In the genomic region with DNA sequence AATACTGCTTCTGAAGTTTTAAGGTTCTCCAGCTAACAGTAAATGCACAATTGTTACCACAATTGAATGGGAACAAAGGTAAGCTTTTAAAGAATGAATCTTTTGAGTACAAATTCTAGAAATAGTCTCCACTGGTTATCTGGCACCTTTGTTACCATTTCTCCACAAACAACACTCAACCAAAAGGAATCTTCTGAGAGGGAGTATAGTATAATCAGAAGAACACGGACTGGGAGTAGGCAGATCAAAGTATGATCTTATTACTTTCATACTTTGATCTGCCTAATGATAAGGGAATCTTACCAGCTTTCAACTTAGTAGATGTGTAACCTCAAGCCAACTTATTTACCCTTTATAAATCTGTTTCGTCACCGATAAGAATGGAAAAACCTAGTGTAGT, we compare ENCODE assay signal across 9 cellular contexts. TPM values are rescaled to one million over a fixed set of nuclear protein-coding genes. Genes with fewer than 3 reads are reported as not detected.
DNase-seq lines count a peak whose midpoint lies in the region; ATAC-seq and TF ChIP-seq lines count a peak whose summit lies in the region.
"Had no signal": no experiment of that assay in that cellular context is flagged by ENCODE, and none has a peak within 500 bp of the region (broad histone marks: within the 10 kb centered on the region; RNA-seq: fewer than 3 reads in every experiment).

No MANE protein-coding gene starts in this region.

- H3K36me3 ChIP-seq in GM23248 (ENCODE audit: low read depth) (no peaks in the 10 kb centered on the region), SJSA1 (peaks cover 56% of the 10 kb centered on the region), esophagus (ENCODE audit: control insufficient read depth in 2 of 2, insufficient read depth in 2 of 2, low read length in 1 of 2) (no peaks in the 10 kb centered on the region), gastrocnemius medialis (peaks cover 0 to 24% of the 10 kb centered on the region in 2 donors)

- in situ Hi-C loops in GM23248 (cut with MboI) (no loop called here), gastrocnemius medialis (cut with MboI; ENCODE audit: low sequenced_read_pairs in 4 of 4) (loop anchor here in 1 of 4 donors (25.0 kb wide), 1 partner anchor 1036 kb away; the partner anchor contains the start of genes FAM210A and RNMT)

- DNase-seq in GM23248 (peak; percentile 22), SJSA1 (ENCODE audit: low read depth in 1 of 2, low spot score in 2 of 2) (no peak), gastrocnemius medialis (no peak), DMS153 treated with DMSO at 0.1 percent for 48 hours (lab: John Stamatoyannopoulos, UW; ENCODE audit: unreplicated experiment) (no peak), ureter (ENCODE audit: low spot score) (no peak)
- DNase-seq: NCI-H1092 had no signal

- WGBS in GM23248 (ENCODE audit: low coverage in 1 of 2, low lambda C conversion rate in 2 of 2, missing lambda C conversion rate in 2 of 2), 2 experiments, result 81 to 87% methylated on average over 3 of the region's 3 CpGs
- WGBS in esophagus, 2 donors, result 72 to 73% methylated on average over 3 of the region's 3 CpGs

- peak overlapping the region; percentile 92 for H2AFZ ChIP-seq in GM23248

- intact Hi-C loops in gastrocnemius medialis (cut with DNase I; ENCODE audit: low total_unique reads), result loop anchor here (10.0 kb wide), 3 partner anchors 184 to 1024 kb away; partner anchors contain the start of genes FAM210A, PTPN2, RNMT and SEH1L

- TF ChIP-seq CTCF in gastrocnemius medialis (IDR thresholded peaks at IDR 0.05 in 4 of 5, conservative IDR thresholded peaks at IDR 0.05 in 1 of 5), result no peak

- H3K9me3 ChIP-seq in GM23248 (ENCODE audit: low read depth) (no peaks in the 10 kb centered on the region), SJSA1 (replicated peaks) (no peaks in the 10 kb centered on the region), esophagus (ENCODE audit: control insufficient read depth in 2 of 2, insufficient read depth in 1 of 2, low read depth in 1 of 2, low read length in 1 of 2) (no peaks in the 10 kb centered on the region), gastrocnemius medialis (no peaks in the 10 kb centered on the region)

- peaks cover 64% of the 10 kb centered on the region for H3K79me2 ChIP-seq in GM23248 (ENCODE audit: insufficient read depth)

- peak overlapping the region; percentile 97 for H3K4me2 ChIP-seq in GM23248 (ENCODE audit: unreplicated experiment)

- H3K27ac ChIP-seq in GM23248 (peak overlapping the region; percentile 96; the same call in 1 of the 2 replicates), SJSA1 (no peak overlapping the region), esophagus (ENCODE audit: low read depth in 2 of 2, low read length in 1 of 2) (no peak overlapping the region), gastrocnemius medialis (peak overlapping the region in 3 of 4 donors; percentile 95 to 99 (median 99))

- H3K27me3 ChIP-seq in GM23248 (replicated peaks; ENCODE audit: insufficient read depth), result no peaks in the 10 kb centered on the region
- H3K27me3 ChIP-seq in SJSA1 (replicated peaks), result no peaks in the 10 kb centered on the region
- no peaks in the 10 kb centered on the region for H3K27me3 ChIP-seq in esophagus (ENCODE audit: control insufficient read depth in 1 of 2, insufficient read depth in 2 of 2, low read length in 2 of 2)
- H3K27me3 ChIP-seq in gastrocnemius medialis, result no peaks in the 10 kb centered on the region

- no peak overlapping the region for H3K9ac ChIP-seq in GM23248

- no peaks in the 10 kb centered on the region for H3K9me2 ChIP-seq in GM23248 (ENCODE audit: insufficient read depth)

- no peaks in the 10 kb centered on the region for H4K20me1 ChIP-seq in GM23248 (ENCODE audit: insufficient read depth)

- no peak for TF ChIP-seq POLR2A in gastrocnemius medialis (IDR thresholded peaks at IDR 0.05)

- H3K4me1 ChIP-seq in GM23248 (ENCODE audit: insufficient read depth) (peaks cover 10% of the 10 kb centered on the region), SJSA1 (replicated peaks) (peaks cover 19% of the 10 kb centered on the region), esophagus (ENCODE audit: control insufficient read depth in 2 of 2, insufficient read depth in 2 of 2, low read length in 1 of 2) (no peaks in the 10 kb centered on the region), gastrocnemius medialis (peaks cover 28 to 29% of the 10 kb centered on the region in 2 donors)

- ATAC-seq in gastrocnemius medialis (no peak), GM19455 (IDR thresholded peaks at IDR 0.05; ENCODE audit: unreplicated experiment) (no peak), HG02571 (IDR thresholded peaks at IDR 0.05; ENCODE audit: unreplicated experiment) (no peak)

- peaks cover 11% of the 10 kb centered on the region; the same call in 1 of the 2 replicates for H3F3A ChIP-seq in GM23248 (ENCODE audit: insufficient read depth)

- H3K4me3 ChIP-seq in GM23248, result peak overlapping the region; percentile 98
- peak overlapping the region; percentile 82 for H3K4me3 ChIP-seq in SJSA1
- peak overlapping the region; percentile 81 to 95 for H3K4me3 ChIP-seq in esophagus (ENCODE audit: low read depth in 1 of 2, low read length in 2 of 2)
- H3K4me3 ChIP-seq in gastrocnemius medialis, result peak overlapping the region in 3 of 4 donors; percentile 72 to 99 (median 90)

RNA-seq across cellular contexts. Expression of gene CEP76, which starts 1.4 kb away (rescaled TPM):
- 11.8 and 19.7 TPM in 2 replicates for total RNA-seq in GM23248 (2014; rRNA removed; shearing (Covaris generic))
- polyA plus RNA-seq in GM23248 (2016; fragmentation: Nextera tagmentation; extraction: Ambion mirVana), result 6.5 TPM in 2 replicates
- total RNA-seq in SJSA1 (2014; rRNA removed; shearing (Covaris generic)), result 16.6 and 24.1 TPM in 2 replicates
- 1 to 10 TPM; 2.8 to 4.9 TPM for polyA plus RNA-seq in esophagus
- 1 to 10 TPM; 5.4 to 9.1 (median 6.8) TPM for total RNA-seq in gastrocnemius medialis
- total RNA-seq in ureter, result 7.9 TPM

RNA-seq across cellular contexts. Expression of gene PSMG2, which starts 1.7 kb away (rescaled TPM):
- 63.4 and 81.7 TPM in 2 replicates for total RNA-seq in GM23248 (2014; rRNA removed; shearing (Covaris generic))
- polyA plus RNA-seq in GM23248 (2016; fragmentation: Nextera tagmentation; extraction: Ambion mirVana) (125 and 128 TPM in 2 replicates), esophagus (10 to 100 TPM; 66.6 to 76.6 TPM)
- 79.7 and 112 TPM in 2 replicates for total RNA-seq in SJSA1 (2014; rRNA removed; shearing (Covaris generic))
- total RNA-seq in gastrocnemius medialis (10 to 100 TPM; 49.6 to 94.2 (median 63.4) TPM), ureter (70.8 TPM)

RNA-seq across cellular contexts. Expression of gene SPIRE1, which starts 43.3 kb away (rescaled TPM):
- total RNA-seq in GM23248 (2014; rRNA removed; shearing (Covaris generic)), result 28.6 and 29.1 TPM in 2 replicates
- polyA plus RNA-seq in GM23248 (2016; fragmentation: Nextera tagmentation; extraction: Ambion mirVana) (10.7 and 12.8 TPM in 2 replicates), esophagus (1 to 10 TPM; 4.7 to 5.0 TPM)
- 27.4 and 31.6 TPM in 2 replicates for total RNA-seq in SJSA1 (2014; rRNA removed; shearing (Covaris generic))
- total RNA-seq in gastrocnemius medialis (10 to 100 TPM; 48.3 to 82.7 (median 55.1) TPM), ureter (28.1 TPM)

Comparison
In these comparisons a context has a peak if more than half of its experiments do, and no peak if none do; other contexts are left out.
1. H3K27ac ChIP-seq: peak in GM23248 (single experiment) and gastrocnemius medialis (3 of 4); none in SJSA1 (single experiment) and esophagus (0 of 2).
2. Peak in every context shown above with its lines, with median percentiles within 50 percentile points of each other: H3K4me3 ChIP-seq.